Comparison of ENCODE assay signal across 8 cellular contexts in genomic region chr17:68512247-68512966, GRCh38. TPM values are rescaled to one million over a fixed set of nuclear protein-coding genes. Genes with fewer than 3 reads are reported as not detected.
DNase-seq lines count a peak whose midpoint lies in the region; ATAC-seq and TF ChIP-seq lines count a peak whose summit lies in the region.

Gene PRKAR1A (plus strand): TSS chr17:68512430. CDS start chr17:68515400, 2,970 bp downstream.

- peak within 1 kb of the TSS; percentile 99 for H3K4me3 Mint-ChIP-seq in natural killer cell treated with Interleukin-12 subunit alpha and Interleukin-12 subunit beta and Interleukin-15 and Interleukin-18, amount 100 ng/mL, for 72 hours

- H3K27ac Mint-ChIP-seq in natural killer cell treated with Interleukin-12 subunit alpha and Interleukin-12 subunit beta and Interleukin-15 and Interleukin-18, amount 100 ng/mL, for 72 hours, result peak within 1 kb of the TSS; percentile 94 to 99

- peak; percentile 94 to 95 for ATAC-seq in natural killer cell treated with Interleukin-12 subunit alpha and Interleukin-12 subunit beta and Interleukin-15 and Interleukin-18, amount 100 ng/mL, for 72 hours

- peaks cover 25% of the 10 kb centered on the region for H3K4me1 ChIP-seq in MM.1S (ENCODE audit: low read length)

- TF ChIP-seq CTCF in MM.1S (IDR thresholded peaks at IDR 0.05; ENCODE audit: low read length) (no peak), fibroblast of the aortic adventitia (IDR thresholded peaks at IDR 0.05; ENCODE audit: insufficient read depth, low read length) (no peak)

- peak within 1 kb of the TSS; percentile 99 for H3K27ac ChIP-seq in MM.1S (ENCODE audit: low read length)

- H3K9me2 ChIP-seq in MM.1S (replicated peaks; ENCODE audit: insufficient read depth, low read length), result no peaks in the 10 kb centered on the region

- peaks cover 67 to 85% of the 10 kb centered on the region in 2 donors for H3K4me1 Mint-ChIP-seq in natural killer cell treated with Interleukin-12 subunit alpha and Interleukin-12 subunit beta and Interleukin-15 and Interleukin-18, amount 100 ng/mL, for 72 hours (ENCODE audit: low read depth in 2 of 2)

- peaks cover 28% of the 10 kb centered on the region for H3K36me3 Mint-ChIP-seq in natural killer cell treated with Interleukin-12 subunit alpha and Interleukin-12 subunit beta and Interleukin-15 and Interleukin-18, amount 100 ng/mL, for 72 hours

- in situ Hi-C loops in G401 (cut with HindIII; ENCODE audit: low sequenced_read_pairs), result no loop called here

- H3K9me3 Mint-ChIP-seq in natural killer cell treated with Interleukin-12 subunit alpha and Interleukin-12 subunit beta and Interleukin-15 and Interleukin-18, amount 100 ng/mL, for 72 hours, result no peaks in the 10 kb centered on the region

- H3K9ac ChIP-seq in MM.1S (ENCODE audit: low read length), result peak within 1 kb of the TSS; percentile 99

- peaks cover 13% of the 10 kb centered on the region for H3F3A ChIP-seq in MM.1S (ENCODE audit: insufficient read depth, low read length)

- H3K79me2 ChIP-seq in MM.1S (ENCODE audit: low read length), result peaks cover 51% of the 10 kb centered on the region

- peak within 1 kb of the TSS; percentile 86 for H3K4me2 ChIP-seq in MM.1S (ENCODE audit: low read depth, low read length)

- H4K20me1 ChIP-seq in MM.1S (ENCODE audit: insufficient read depth, low read length), result 0 out of 2 replicates have a peak, but pooled peaks cover 3% of the 10 kb centered on the region

- H3K27me3 Mint-ChIP-seq in natural killer cell treated with Interleukin-12 subunit alpha and Interleukin-12 subunit beta and Interleukin-15 and Interleukin-18, amount 100 ng/mL, for 72 hours, result no peaks in the 10 kb centered on the region

- H3K27me3 ChIP-seq in MM.1S (replicated peaks; ENCODE audit: insufficient read depth, low read length), result no peaks in the 10 kb centered on the region

- DNase-seq in G401 (ENCODE audit: low spot score), result peak; percentile 97
- peak; percentile 93 for DNase-seq in HCEC 1CT
- peak; percentile 96 for DNase-seq in MM.1S
- peak; percentile 87 for DNase-seq in SHP77 treated with DMSO at 0.1 percent for 48 hours (lab: John Stamatoyannopoulos, UW)
- peak; percentile 97 for DNase-seq in activated effector memory CD4-positive, alpha-beta T cell treated with anti-CD3 and anti-CD28 coated beads, Interleukin-2, amount 50 U/mL, for 16 hours
- peak; percentile 95 for DNase-seq in fibroblast of the aortic adventitia (ENCODE audit: low read depth)
- DNase-seq in natural killer cell treated with Interleukin-12 subunit alpha and Interleukin-12 subunit beta and Interleukin-15 and Interleukin-18, amount 100 ng/mL, for 72 hours (ENCODE audit: low spot score), result peak; percentile 94
- DNase-seq in stimulated activated naive CD4-positive, alpha-beta T cell treated with Interleukin-2 at 50 U/mL for 16 hours (lab: John Stamatoyannopoulos, UW), result peak; percentile 91

- H3K9me3 ChIP-seq in MM.1S (replicated peaks; ENCODE audit: insufficient read depth, low read length), result no peaks in the 10 kb centered on the region

- peaks cover 5% of the 10 kb centered on the region for H3K36me3 ChIP-seq in MM.1S (replicated peaks; ENCODE audit: insufficient read depth, low read length)

- H2AFZ ChIP-seq in MM.1S (ENCODE audit: low read length), result peak within 1 kb of the TSS; percentile 64

- peak within 1 kb of the TSS; percentile 90 for H3K4me3 ChIP-seq in MM.1S (ENCODE audit: low read length)
- peak within 1 kb of the TSS; percentile 98 for H3K4me3 ChIP-seq in fibroblast of the aortic adventitia (ENCODE audit: low read depth, low read length)

RNA-seq across cellular contexts. Expression of gene PRKAR1A, which starts in this region (rescaled TPM):
- total RNA-seq in G401 (2014; rRNA removed; shearing (Covaris generic)), result 130 and 156 TPM in 2 replicates
- total RNA-seq in fibroblast of the aortic adventitia (ENCODE audit: low replicate concordance), result 267 and 308 TPM in 2 replicates
- 100 to 1,000 TPM; 154 to 230 TPM for total RNA-seq in natural killer cell treated with Interleukin-12 subunit alpha and Interleukin-12 subunit beta and Interleukin-15 and Interleukin-18, amount 100 ng/mL, for 72 hours

Comparison
In these comparisons a context has a peak if more than half of its experiments do, and no peak if none do; other contexts are left out.
1. Peak in every context shown above with its lines: DNase-seq, ATAC-seq, H3K4me3 ChIP-seq and H3K27ac ChIP-seq.